8 cellular contexts compared by ENCODE assay signal in genomic region chr20:33933469-33933909, GRCh38.
DNase-seq lines count a peak whose midpoint lies in the region; ATAC-seq and TF ChIP-seq lines count a peak whose summit lies in the region.

No MANE protein-coding gene starts in this region.

- H3K27me3 Mint-ChIP-seq in CD8-positive, alpha-beta T cell (ENCODE audit: low read depth) = no peaks in the 10 kb centered on the region

- H3K4me3 Mint-ChIP-seq in CD8-positive, alpha-beta T cell = no peak overlapping the region

- no peak for TF ChIP-seq CTCF in CD8-positive, alpha-beta T cell (IDR thresholded peaks at IDR 0.05)
- TF ChIP-seq CTCF in SU-DHL-6 (IDR thresholded peaks at IDR 0.05; ENCODE audit: insufficient read depth, low read length, poor library complexity, severe bottlenecking) (peak; percentile 18), ascending aorta (IDR thresholded peaks at IDR 0.05) (peak; percentile 54 to 67 (median 66)), gastrocnemius medialis (IDR thresholded peaks at IDR 0.05 in 4 of 5, conservative IDR thresholded peaks at IDR 0.05 in 1 of 5) (peak in 4 of 5 experiments; percentile 47 to 58 (median 52))

- no peak for TF ChIP-seq POLR2A in gastrocnemius medialis (IDR thresholded peaks at IDR 0.05)

- H3K9me3 ChIP-seq in CD8-positive, alpha-beta T cell (ENCODE audit: low read length) = no peaks in the 10 kb centered on the region
- H3K9me3 ChIP-seq in SU-DHL-6 (ENCODE audit: insufficient read depth, low read length) (no peaks in the 10 kb centered on the region), ascending aorta (no peaks in the 10 kb centered on the region), right cardiac atrium (ENCODE audit: control insufficient read depth, low read length) (no peaks in the 10 kb centered on the region), gastrocnemius medialis (no peaks in the 10 kb centered on the region)

- no peaks in the 10 kb centered on the region for H3F3A ChIP-seq in SU-DHL-6 (ENCODE audit: insufficient read depth)

- 52% methylated on average over 5 of the region's 5 CpGs for WGBS in right cardiac atrium

- no peaks in the 10 kb centered on the region for H3K9me2 ChIP-seq in SU-DHL-6 (replicated peaks; ENCODE audit: insufficient read depth, low read length)

- no peak overlapping the region for H3K27ac ChIP-seq in CD8-positive, alpha-beta T cell (ENCODE audit: low read depth, low read length)
- H3K27ac ChIP-seq in SU-DHL-6 (ENCODE audit: low read depth, low read length) (no peak overlapping the region), ascending aorta (peak overlapping the region; percentile 56 to 65), right cardiac atrium (ENCODE audit: low read length) (no peak overlapping the region), gastrocnemius medialis (peak overlapping the region; percentile 31 to 72 (median 46))

- no peaks in the 10 kb centered on the region for H3K36me3 Mint-ChIP-seq in CD8-positive, alpha-beta T cell

- no peaks in the 10 kb centered on the region for H3K79me2 ChIP-seq in SU-DHL-6 (ENCODE audit: insufficient read depth, low read length)

- ATAC-seq in CD8-positive, alpha-beta T cell = peak; percentile 62
- ATAC-seq in right cardiac atrium (peak; percentile 93 to 95), gastrocnemius medialis (peak; percentile 93 to 98), HG03378 (IDR thresholded peaks at IDR 0.05; ENCODE audit: unreplicated experiment) (no peak)

- intact Hi-C loops in CD8-positive, alpha-beta T cell (cut with DNase I, micrococcal nuclease) = loop anchor here (1.0 kb wide), 3 partner anchors 136 to 196 kb away; no protein-coding TSS in a partner anchor
- intact Hi-C loops in ascending aorta (cut with DNase I) (loop anchor here (1.0 to 5.0 kb wide), 2 partner anchors 137 to 194 kb away; no protein-coding TSS in a partner anchor), right cardiac atrium (cut with DNase I) (loop anchor here (2.0 to 10.0 kb wide), 4 partner anchors 134 to 191 kb away; no protein-coding TSS in a partner anchor), gastrocnemius medialis (cut with DNase I; ENCODE audit: low total_unique reads) (loop anchor here (1.0 to 2.0 kb wide), 2 partner anchors 136 to 195 kb away; no protein-coding TSS in a partner anchor)

- H3K4me1 ChIP-seq in CD8-positive, alpha-beta T cell (ENCODE audit: insufficient read depth, low read length) = no peaks in the 10 kb centered on the region
- H3K4me1 ChIP-seq in ascending aorta = no peaks in the 10 kb centered on the region
- H3K4me1 ChIP-seq in right cardiac atrium (ENCODE audit: control insufficient read depth, insufficient read depth, low read length) = no peaks in the 10 kb centered on the region
- no peaks in the 10 kb centered on the region for H3K4me1 ChIP-seq in gastrocnemius medialis

- H3K4me1 Mint-ChIP-seq in CD8-positive, alpha-beta T cell (ENCODE audit: low read depth) = no peaks in the 10 kb centered on the region

- H3K36me3 ChIP-seq in CD8-positive, alpha-beta T cell (ENCODE audit: insufficient read depth, low read length) = no peaks in the 10 kb centered on the region
- no peaks in the 10 kb centered on the region for H3K36me3 ChIP-seq in SU-DHL-6 (ENCODE audit: low read length)
- no peaks in the 10 kb centered on the region for H3K36me3 ChIP-seq in ascending aorta
- H3K36me3 ChIP-seq in gastrocnemius medialis = no peaks in the 10 kb centered on the region

- no peak overlapping the region for H3K27ac Mint-ChIP-seq in CD8-positive, alpha-beta T cell

- no peak overlapping the region for H3K9ac ChIP-seq in SU-DHL-6 (ENCODE audit: low read length)

- H2AFZ ChIP-seq in SU-DHL-6 (ENCODE audit: low read depth, low read length, severe bottlenecking) = peak overlapping the region; percentile 62

- no peaks in the 10 kb centered on the region for H4K20me1 ChIP-seq in SU-DHL-6 (ENCODE audit: low read depth, low read length)

- CTCF ChIA-PET in CD8-positive, alpha-beta T cell (lab: Charles Lee) = interaction anchor here (0.6 to 3.6 kb wide), 8 partner anchors 24 to 196 kb away, joined by 3 to 22 read pairs (median 4); no protein-coding TSS in a partner anchor

- H3K4me3 ChIP-seq in CD8-positive, alpha-beta T cell (ENCODE audit: low read depth, low read length) = no peak overlapping the region
- H3K4me3 ChIP-seq in SU-DHL-6 (ENCODE audit: insufficient read depth, low read length, poor library complexity, severe bottlenecking) (no peak overlapping the region), ascending aorta (no peak overlapping the region), right cardiac atrium (ENCODE audit: low read length) (no peak overlapping the region), gastrocnemius medialis (no peak overlapping the region)

- DNase-seq in CD8-positive, alpha-beta T cell = peak; percentile 6 to 63 (median 41)
- DNase-seq in HuH-7.5 (ENCODE audit: low spot score) (peak; percentile 42), ascending aorta (ENCODE audit: low spot score in 2 of 2) (peak; percentile 26 to 78), right cardiac atrium (peak; percentile 62 to 87 (median 82)), gastrocnemius medialis (peak; percentile 60 to 75), NCI-H2227 (lab: John Stamatoyannopoulos, UW; ENCODE audit: unreplicated experiment) (no peak)

- no peak overlapping the region for H3K4me2 ChIP-seq in SU-DHL-6 (ENCODE audit: low read depth, low read length, poor library complexity, severe bottlenecking)

- no peaks in the 10 kb centered on the region for H3K9me3 Mint-ChIP-seq in CD8-positive, alpha-beta T cell

- in situ Hi-C loops in gastrocnemius medialis (cut with MboI; ENCODE audit: low sequenced_read_pairs in 4 of 4) = loop anchor here in 3 of 4 donors (10.0 to 25.0 kb wide), 2 partner anchors 129 to 131 kb away; no protein-coding TSS in a partner anchor

- no peaks in the 10 kb centered on the region for H3K27me3 ChIP-seq in CD8-positive, alpha-beta T cell (ENCODE audit: insufficient read depth, low read length)
- H3K27me3 ChIP-seq in SU-DHL-6 (ENCODE audit: low read length) = no peaks in the 10 kb centered on the region
- no peaks in the 10 kb centered on the region for H3K27me3 ChIP-seq in ascending aorta
- no peaks in the 10 kb centered on the region for H3K27me3 ChIP-seq in right cardiac atrium (ENCODE audit: control insufficient read depth, insufficient read depth)
- no peaks in the 10 kb centered on the region for H3K27me3 ChIP-seq in gastrocnemius medialis

- POLR2A ChIA-PET in CD8-positive, alpha-beta T cell (lab: Charles Lee) = interaction anchor here (0.6 to 1.2 kb wide), 2 partner anchors 136 to 179 kb away, joined by 3 to 4 read pairs; partner anchors contain the start of gene EIF2S2

Comparison
In these comparisons a context has a peak if more than half of its experiments do, and no peak if none do; other contexts are left out.
1. H3K27ac ChIP-seq: peak in ascending aorta (2 of 2) and gastrocnemius medialis (4 of 4); none in CD8-positive, alpha-beta T cell (single experiment), SU-DHL-6 (single experiment) and right cardiac atrium (single experiment).